16 cellular contexts compared by ENCODE assay signal in genomic region chr14:29759521-29760340, GRCh38.
DNase-seq lines count a peak whose midpoint lies in the region; ATAC-seq and TF ChIP-seq lines count a peak whose summit lies in the region.
"Had no signal": no experiment of that assay in that cellular context is flagged by ENCODE, and none has a peak within 500 bp of the region (broad histone marks: within the 10 kb centered on the region; RNA-seq: fewer than 3 reads in every experiment).

No MANE protein-coding gene starts in this region.

- H3K9ac ChIP-seq in neural progenitor cell (no peak overlapping the region), endodermal cell (ENCODE audit: extremely low read depth, low read length, poor library complexity, severe bottlenecking) (no peak overlapping the region)

- no peak overlapping the region for H3K27ac Mint-ChIP-seq in naive thymus-derived CD4-positive, alpha-beta T cell
- H3K27ac Mint-ChIP-seq in neural progenitor cell: no peak overlapping the region
- no peak overlapping the region for H3K27ac Mint-ChIP-seq in endodermal cell
- H3K27ac Mint-ChIP-seq: activated CD4-positive, alpha-beta T cell treated with anti-CD3 and anti-CD28 coated beads for 36 hours; activated naive CD8-positive, alpha-beta T cell treated with anti-CD3 and anti-CD28 coated beads, Interleukin-2, amount 50 U/mL, for 24 hours; effector memory CD8-positive, alpha-beta T cell; nephron progenitor cell had no signal

- no peak overlapping the region for H3K4me3 ChIP-seq in naive thymus-derived CD4-positive, alpha-beta T cell (ENCODE audit: low read length)
- no peak overlapping the region for H3K4me3 ChIP-seq in neural progenitor cell
- H3K4me3 ChIP-seq in endodermal cell (ENCODE audit: low read length): no peak overlapping the region
- H3K4me3 ChIP-seq: thyroid gland had no signal

- H3F3A ChIP-seq in neural progenitor cell (ENCODE audit: low read depth): no peaks in the 10 kb centered on the region

- peaks cover under 1 to 16% (median 5%) of the 10 kb centered on the region in 11 donors for H3K9me3 Mint-ChIP-seq in naive thymus-derived CD4-positive, alpha-beta T cell
- H3K9me3 Mint-ChIP-seq in neural progenitor cell: no peaks in the 10 kb centered on the region
- H3K9me3 Mint-ChIP-seq in endodermal cell: no peaks in the 10 kb centered on the region
- H3K9me3 Mint-ChIP-seq: nephron progenitor cell had no signal

- no peak overlapping the region for H3K4me3 Mint-ChIP-seq in naive thymus-derived CD4-positive, alpha-beta T cell
- H3K4me3 Mint-ChIP-seq in neural progenitor cell (no peak overlapping the region), endodermal cell (no peak overlapping the region)
- H3K4me3 Mint-ChIP-seq: activated CD4-positive, alpha-beta T cell treated with anti-CD3 and anti-CD28 coated beads for 36 hours; activated naive CD8-positive, alpha-beta T cell treated with anti-CD3 and anti-CD28 coated beads, Interleukin-2, amount 50 U/mL, for 24 hours; effector memory CD8-positive, alpha-beta T cell; nephron progenitor cell had no signal

- WGBS in endodermal cell (ENCODE audit: insufficient coverage in 1 of 2, insufficient read length in 1 of 2), 2 experiments: 88 to 94% methylated on average over 4 to 6 of the region's 6 CpGs

- intact Hi-C loops in naive thymus-derived CD4-positive, alpha-beta T cell (cut with micrococcal nuclease): no loop called here

- H3K4me1 Mint-ChIP-seq in naive thymus-derived CD4-positive, alpha-beta T cell: no peaks in the 10 kb centered on the region
- H3K4me1 Mint-ChIP-seq in neural progenitor cell: no peaks in the 10 kb centered on the region
- H3K4me1 Mint-ChIP-seq in endodermal cell: no peaks in the 10 kb centered on the region
- H3K4me1 Mint-ChIP-seq: activated CD4-positive, alpha-beta T cell treated with anti-CD3 and anti-CD28 coated beads for 36 hours; activated naive CD8-positive, alpha-beta T cell treated with anti-CD3 and anti-CD28 coated beads, Interleukin-2, amount 50 U/mL, for 24 hours had no signal

- CTCF ChIA-PET in naive thymus-derived CD4-positive, alpha-beta T cell (lab: Charles Lee): no interaction called here

- H3K27me3 ChIP-seq in naive thymus-derived CD4-positive, alpha-beta T cell (ENCODE audit: control insufficient read depth in 2 of 2, insufficient read depth in 2 of 2, low read length in 2 of 2): no peaks in the 10 kb centered on the region
- H3K27me3 ChIP-seq in neural progenitor cell: no peaks in the 10 kb centered on the region
- H3K27me3 ChIP-seq in endodermal cell (ENCODE audit: control insufficient read depth, insufficient read depth, low read length, poor library complexity, severe bottlenecking): no peaks in the 10 kb centered on the region
- H3K27me3 ChIP-seq: thyroid gland had no signal

- H4K20me1 ChIP-seq in neural progenitor cell (ENCODE audit: low read depth): no peaks in the 10 kb centered on the region

- no peaks in the 10 kb centered on the region for H3K27me3 Mint-ChIP-seq in naive thymus-derived CD4-positive, alpha-beta T cell
- H3K27me3 Mint-ChIP-seq in neural progenitor cell (ENCODE audit: insufficient read depth, low read depth): no peaks in the 10 kb centered on the region
- no peaks in the 10 kb centered on the region for H3K27me3 Mint-ChIP-seq in endodermal cell (ENCODE audit: insufficient read depth)
- H3K27me3 Mint-ChIP-seq: activated CD4-positive, alpha-beta T cell treated with anti-CD3 and anti-CD28 coated beads for 36 hours; activated naive CD8-positive, alpha-beta T cell treated with anti-CD3 and anti-CD28 coated beads, Interleukin-2, amount 50 U/mL, for 24 hours; effector memory CD8-positive, alpha-beta T cell had no signal

- no peaks in the 10 kb centered on the region for H3K9me3 ChIP-seq in naive thymus-derived CD4-positive, alpha-beta T cell (ENCODE audit: control insufficient read depth in 2 of 3, low read length in 3 of 3)
- H3K9me3 ChIP-seq in neural progenitor cell (ENCODE audit: low read depth) (no peaks in the 10 kb centered on the region), endodermal cell (ENCODE audit: control insufficient read depth, low read length) (no peaks in the 10 kb centered on the region)
- H3K9me3 ChIP-seq: thyroid gland had no signal

- H3K27ac ChIP-seq in naive thymus-derived CD4-positive, alpha-beta T cell (ENCODE audit: low read depth, low read length): no peak overlapping the region
- H3K27ac ChIP-seq in neural progenitor cell (no peak overlapping the region), endodermal cell (ENCODE audit: low read depth, low read length) (no peak overlapping the region)
- H3K27ac ChIP-seq: thyroid gland had no signal

- H3K4me1 ChIP-seq in naive thymus-derived CD4-positive, alpha-beta T cell (ENCODE audit: control insufficient read depth in 2 of 2, insufficient read depth in 2 of 2, low read length in 2 of 2): no peaks in the 10 kb centered on the region
- H3K4me1 ChIP-seq in neural progenitor cell (no peaks in the 10 kb centered on the region), endodermal cell (ENCODE audit: control insufficient read depth, insufficient read depth, low read length) (no peaks in the 10 kb centered on the region)

- no peaks in the 10 kb centered on the region for H3K36me3 ChIP-seq in naive thymus-derived CD4-positive, alpha-beta T cell (ENCODE audit: control insufficient read depth in 2 of 3, insufficient read depth in 3 of 3, low read length in 3 of 3)
- H3K36me3 ChIP-seq in neural progenitor cell (no peaks in the 10 kb centered on the region), endodermal cell (ENCODE audit: control insufficient read depth, insufficient read depth, low read length) (no peaks in the 10 kb centered on the region)
- H3K36me3 ChIP-seq: thyroid gland had no signal

- H3K79me2 ChIP-seq in neural progenitor cell (ENCODE audit: low read depth): no peaks in the 10 kb centered on the region

- DNase-seq in fibroblast of gingiva (ENCODE audit: low read depth) (peak; percentile 78), GM19240 (ENCODE audit: insufficient read length, low spot score) (no peak), neural progenitor cell (ENCODE audit: low spot score) (no peak), endodermal cell (no peak)
- DNase-seq in naive thymus-derived CD4-positive, alpha-beta T cell: no peak
- DNase-seq: activated CD4-positive, alpha-beta T cell treated with anti-CD3 and anti-CD28 coated beads for 36 hours; activated naive CD8-positive, alpha-beta T cell treated with anti-CD3 and anti-CD28 coated beads, Interleukin-2, amount 50 U/mL, for 24 hours; effector memory CD8-positive, alpha-beta T cell; NCI-H2081; nephron progenitor cell; SIG-M5; stimulated activated CD4-positive, alpha-beta T cell treated with anti-CD3 and anti-CD28 coated beads, Interleukin-2, amount 100 ng/mL, for 24 hours; thyroid gland had no signal

- no peak overlapping the region for H2AFZ ChIP-seq in neural progenitor cell (replicated peaks)

- POLR2A ChIA-PET in naive thymus-derived CD4-positive, alpha-beta T cell (lab: Charles Lee): no interaction called here

- TF ChIP-seq CTCF in neural progenitor cell (IDR thresholded peaks at IDR 0.05) (no peak), endodermal cell (conservative IDR thresholded peaks at IDR 0.05) (no peak)

- ATAC-seq in GM18511 (IDR thresholded peaks at IDR 0.05; ENCODE audit: unreplicated experiment) (peak; percentile 94), GM21737 (IDR thresholded peaks at IDR 0.05; ENCODE audit: unreplicated experiment) (peak; percentile 76), HG03280 (IDR thresholded peaks at IDR 0.05; ENCODE audit: unreplicated experiment) (peak; percentile 83)
- ATAC-seq in naive thymus-derived CD4-positive, alpha-beta T cell: no peak
- ATAC-seq: activated CD4-positive, alpha-beta T cell treated with anti-CD3 and anti-CD28 coated beads for 36 hours; activated naive CD8-positive, alpha-beta T cell treated with anti-CD3 and anti-CD28 coated beads, Interleukin-2, amount 50 U/mL, for 24 hours; effector memory CD8-positive, alpha-beta T cell had no signal

- H3K36me3 Mint-ChIP-seq in naive thymus-derived CD4-positive, alpha-beta T cell: peaks cover 0 to 5% (median 0%) of the 10 kb centered on the region in 5 donors
- H3K36me3 Mint-ChIP-seq in neural progenitor cell: no peaks in the 10 kb centered on the region
- no peaks in the 10 kb centered on the region for H3K36me3 Mint-ChIP-seq in endodermal cell (ENCODE audit: low read depth)

- H3K4me2 ChIP-seq in neural progenitor cell: no peak overlapping the region
